In genomic region chr9:94681508-94681907, GRCh38 we compare ENCODE assay signal across 8 cellular contexts. TPM values are rescaled to one million over a fixed set of nuclear protein-coding genes. Genes with fewer than 3 reads are reported as not detected.
DNase-seq lines count a peak whose midpoint lies in the region; ATAC-seq and TF ChIP-seq lines count a peak whose summit lies in the region.

No MANE protein-coding gene starts in this region.

- no peak overlapping the region for H3K4me2 ChIP-seq in DND-41 (ENCODE audit: insufficient read depth, low read length)

- H3K27ac ChIP-seq in DND-41 (ENCODE audit: low read length), result no peak overlapping the region

- intact Hi-C loops in mucosa of descending colon (cut with DNase I, micrococcal nuclease), result no loop called here

- H4K20me1 ChIP-seq in DND-41 (ENCODE audit: insufficient read depth, low read length), result no peaks in the 10 kb centered on the region

- H3K4me3 ChIP-seq in DND-41 (ENCODE audit: low read depth in 1 of 2, low read length in 2 of 2) (no peak overlapping the region), NT2/D1 (ENCODE audit: insufficient read length, low read depth) (no peak overlapping the region), epithelial cell of esophagus (ENCODE audit: low read length) (no peak overlapping the region), mucosa of descending colon (no peak overlapping the region)

- no peaks in the 10 kb centered on the region for H3K79me2 ChIP-seq in DND-41 (ENCODE audit: insufficient read depth, low read length)

- no peaks in the 10 kb centered on the region for H3K36me3 ChIP-seq in DND-41 (ENCODE audit: insufficient read depth, low read length)
- no peaks in the 10 kb centered on the region for H3K36me3 ChIP-seq in NT2/D1 (ENCODE audit: insufficient read depth, insufficient read length, low read length)
- H3K36me3 ChIP-seq in mucosa of descending colon (ENCODE audit: low read depth), result no peaks in the 10 kb centered on the region

- no peak overlapping the region for H3K9ac ChIP-seq in DND-41 (ENCODE audit: low read depth, low read length)
- H3K9ac ChIP-seq in NT2/D1 (ENCODE audit: insufficient read length, low read depth), result no peak overlapping the region

- H3K27me3 ChIP-seq in DND-41 (ENCODE audit: insufficient read depth, low read length, poor library complexity) (peaks cover 8% of the 10 kb centered on the region), NT2/D1 (ENCODE audit: insufficient read depth, insufficient read length) (no peaks in the 10 kb centered on the region)

- TF ChIP-seq CTCF in DND-41 (IDR thresholded peaks at IDR 0.05; ENCODE audit: borderline replicate concordance, extremely low read depth, low read length, poor library complexity, severe bottlenecking) (peak; percentile 72), epithelial cell of esophagus (IDR thresholded peaks at IDR 0.05; ENCODE audit: insufficient read depth, low read depth, low read length, missing control alignments) (peak; percentile 84), mucosa of descending colon (IDR thresholded peaks at IDR 0.05) (peak; percentile 48)

- no peak overlapping the region for H2AFZ ChIP-seq in DND-41 (ENCODE audit: low read depth, low read length)

- DNase-seq in DND-41, result peak; percentile 50
- peak; percentile 49 for DNase-seq in NT2/D1 (ENCODE audit: low read depth, low spot score)
- DNase-seq in activated CD8-positive, alpha-beta memory T cell treated with anti-CD3 and anti-CD28 coated beads, Interleukin-2, amount 50 U/mL, for 48 hours, result peak; percentile 71
- peak; percentile 77 for DNase-seq in epithelial cell of esophagus (ENCODE audit: low read depth)
- peak; percentile 61 to 81 (median 61) for DNase-seq in mucosa of descending colon
- peak; percentile 8 to 14 for DNase-seq in stimulated activated CD8-positive, alpha-beta memory T cell treated with anti-CD3 and anti-CD28 coated beads, Interleukin-2, amount 100 ng/mL, for 1 hour (ENCODE audit: low read depth in 2 of 2)

- ATAC-seq in DND-41 (ENCODE audit: insufficient read depth, low read depth) (peak; percentile 87), HG03520 (IDR thresholded peaks at IDR 0.05; ENCODE audit: unreplicated experiment) (peak; percentile 51), mucosa of descending colon (peak; percentile 90), GM18511 (IDR thresholded peaks at IDR 0.05; ENCODE audit: unreplicated experiment) (no peak)

- H3K9me3 ChIP-seq in DND-41 (ENCODE audit: insufficient read depth, low read length, severe bottlenecking), result no peaks in the 10 kb centered on the region
- peaks cover 15% of the 10 kb centered on the region for H3K9me3 ChIP-seq in NT2/D1 (ENCODE audit: insufficient read depth, low read length)
- no peaks in the 10 kb centered on the region for H3K9me3 ChIP-seq in mucosa of descending colon

- no peaks in the 10 kb centered on the region for H3K4me1 ChIP-seq in DND-41 (ENCODE audit: insufficient read depth, low read length)
- no peaks in the 10 kb centered on the region for H3K4me1 ChIP-seq in NT2/D1 (ENCODE audit: insufficient read depth, insufficient read length)
- H3K4me1 ChIP-seq in mucosa of descending colon (ENCODE audit: low read depth), result no peaks in the 10 kb centered on the region

RNA-seq across cellular contexts. Expression of gene FBP1, which starts 42.2 kb away (rescaled TPM):
- 10 to 100 TPM; 17.6 to 52.4 (median 48.6) TPM for total RNA-seq in mucosa of descending colon

RNA-seq across cellular contexts. Expression of gene AOPEP, which starts 45.0 kb away (rescaled TPM):
- total RNA-seq in mucosa of descending colon, result 100 to 1,000 TPM in 1 of 3 donors, 10 to 100 TPM in 2; 47.5 to 102 (median 57.8) TPM

Comparison
In these comparisons a context has a peak if more than half of its experiments do, and no peak if none do; other contexts are left out.
1. DNase-seq: peak in every context shown above with its lines; median percentile 77 in epithelial cell of esophagus; 71 in activated CD8-positive, alpha-beta memory T cell treated with anti-CD3 and anti-CD28 coated beads, Interleukin-2, amount 50 U/mL, for 48 hours; 61 in mucosa of descending colon; 50 in DND-41; 49 in NT2/D1; 11 in stimulated activated CD8-positive, alpha-beta memory T cell treated with anti-CD3 and anti-CD28 coated beads, Interleukin-2, amount 100 ng/mL, for 1 hour.